In genomic region chrX:8067754-8068469, GRCh38 we compare ENCODE assay signal across 16 cellular contexts.
DNase-seq lines count a peak whose midpoint lies in the region; ATAC-seq, FAIRE-seq and TF ChIP-seq lines count a peak whose summit lies in the region.
"Had no signal": no experiment of that assay in that cellular context is flagged by ENCODE, and none has a peak within 500 bp of the region (broad histone marks: within the 10 kb centered on the region; RNA-seq: fewer than 3 reads in every experiment).

No MANE protein-coding gene starts in this region.

- H3K4me3 Mint-ChIP-seq in activated CD4-positive, alpha-beta T cell treated with anti-CD3 and anti-CD28 coated beads for 36 hours: no peak overlapping the region
- H3K4me3 Mint-ChIP-seq: CD8-positive, alpha-beta T cell; IgD-negative memory B cell; stimulated activated naive CD8-positive, alpha-beta T cell treated with anti-CD3 and anti-CD28 coated beads, Interleukin-15, Interleukin-2, amounts not matched to agents 100 ng/mL and 50 ng/mL, for 24 hours had no signal

- POLR2A ChIA-PET in activated CD4-positive, alpha-beta T cell treated with anti-CD3 and anti-CD28 coated beads for 36 hours (lab: Charles Lee): no interaction called here

- H3K4me2 ChIP-seq in mammary epithelial cell (ENCODE audit: insufficient read depth, low read depth, low read length): no peak overlapping the region

- ATAC-seq in pancreas (no peak), HG03280 (IDR thresholded peaks at IDR 0.05; ENCODE audit: unreplicated experiment) (no peak)
- ATAC-seq in activated CD4-positive, alpha-beta T cell treated with anti-CD3 and anti-CD28 coated beads for 36 hours: no peak
- ATAC-seq: CD8-positive, alpha-beta T cell had no signal

- H3K27me3 ChIP-seq in mammary epithelial cell (ENCODE audit: insufficient read depth, low read length) (no peaks in the 10 kb centered on the region), pancreas (no peaks in the 10 kb centered on the region), ascending aorta (no peaks in the 10 kb centered on the region)
- H3K27me3 ChIP-seq: ovary had no signal

- no peaks in the 10 kb centered on the region for H4K20me1 ChIP-seq in mammary epithelial cell (ENCODE audit: insufficient read depth, low read length)

- no peaks in the 10 kb centered on the region for H3K36me3 ChIP-seq in mammary epithelial cell (ENCODE audit: insufficient read depth, low read length)
- H3K36me3 ChIP-seq in pancreas: no peaks in the 10 kb centered on the region
- H3K36me3 ChIP-seq in ascending aorta: no peaks in the 10 kb centered on the region
- H3K36me3 ChIP-seq: ovary had no signal

- DNase-seq in NCI-H345 (lab: John Stamatoyannopoulos, UW) (peak; percentile 24), NCI-H345 treated with DMSO at 0.1 percent for 48 hours (lab: John Stamatoyannopoulos, UW; ENCODE audit: unreplicated experiment) (no peak), NCI-H1694 treated with DMSO at 0.1 percent for 48 hours (lab: John Stamatoyannopoulos, UW) (peak; percentile 7), mammary epithelial cell (peak; percentile 49), pancreas (no peak), ascending aorta (ENCODE audit: low spot score in 2 of 2) (no peak)
- DNase-seq in activated CD4-positive, alpha-beta T cell treated with anti-CD3 and anti-CD28 coated beads for 36 hours: no peak
- DNase-seq: ACHN; CD8-positive, alpha-beta T cell; islet precursor cell; NCI-H1105 treated with DMSO at 0.1 percent for 48 hours; ovary had no signal

- no peak overlapping the region for H3K9ac ChIP-seq in mammary epithelial cell (ENCODE audit: insufficient read depth, low read length)

- H3K9me3 ChIP-seq in mammary epithelial cell (replicated peaks; ENCODE audit: insufficient read depth, low read length) (peaks cover 7% of the 10 kb centered on the region), pancreas (no peaks in the 10 kb centered on the region), ascending aorta (no peaks in the 10 kb centered on the region)
- H3K9me3 ChIP-seq: ovary had no signal

- H3K27ac ChIP-seq in mammary epithelial cell (ENCODE audit: insufficient read depth, low read depth, low read length) (no peak overlapping the region), pancreas (no peak overlapping the region), ascending aorta (no peak overlapping the region)
- H3K27ac ChIP-seq: ovary, skin epidermis had no signal

- TF ChIP-seq CTCF in mammary epithelial cell (conservative IDR thresholded peaks at IDR 0.05 in 1 of 2, IDR thresholded peaks at IDR 0.05 in 1 of 2; ENCODE audit: extremely low read depth in 1 of 2, insufficient read depth in 1 of 2, low read depth in 1 of 2, low read length in 2 of 2) (no peak), pancreas (IDR thresholded peaks at IDR 0.05) (no peak), ascending aorta (IDR thresholded peaks at IDR 0.05) (no peak)

- intact Hi-C loops in mammary epithelial cell (cut with micrococcal nuclease): no loop called here
- intact Hi-C loops in pancreas (cut with DNase I): no loop called here
- intact Hi-C loops in ascending aorta (cut with DNase I): no loop called here
- intact Hi-C loops in activated CD4-positive, alpha-beta T cell treated with anti-CD3 and anti-CD28 coated beads for 36 hours (cut with DNase I, micrococcal nuclease): no loop called here

- H2AFZ ChIP-seq in mammary epithelial cell (ENCODE audit: low read depth, low read length): no peak overlapping the region

- no peak overlapping the region for H3K4me3 ChIP-seq in mammary epithelial cell (replicated peaks in 1 of 3; ENCODE audit: insufficient read depth in 1 of 3, low read depth in 2 of 3, low read length in 3 of 3)
- no peak overlapping the region for H3K4me3 ChIP-seq in pancreas
- no peak overlapping the region for H3K4me3 ChIP-seq in ascending aorta
- H3K4me3 ChIP-seq: ovary, skin epidermis had no signal

- H3K4me1 ChIP-seq in mammary epithelial cell (ENCODE audit: insufficient read depth, low read length) (no peaks in the 10 kb centered on the region), pancreas (no peaks in the 10 kb centered on the region), ascending aorta (no peaks in the 10 kb centered on the region)

- CTCF ChIA-PET in mammary epithelial cell (lab: Charles Lee; ENCODE audit: low non-redundant PET): no interaction called here
- CTCF ChIA-PET in activated CD4-positive, alpha-beta T cell treated with anti-CD3 and anti-CD28 coated beads for 36 hours (lab: Charles Lee): no interaction called here

- in situ Hi-C loops in mammary epithelial cell (cut with MboI; ENCODE audit: low sequenced_read_pairs in 2 of 2): no loop called here

- dilution Hi-C loops in mammary epithelial cell (cut with HindIII; ENCODE audit: low sequenced_read_pairs): no loop called here

- peak; percentile 59 for FAIRE-seq in pancreas (lab: Jason Lieb, UNC)

- no peaks in the 10 kb centered on the region for H3K27me3 Mint-ChIP-seq in activated CD4-positive, alpha-beta T cell treated with anti-CD3 and anti-CD28 coated beads for 36 hours
- H3K27me3 Mint-ChIP-seq: IgD-negative memory B cell; stimulated activated naive CD8-positive, alpha-beta T cell treated with anti-CD3 and anti-CD28 coated beads, Interleukin-15, Interleukin-2, amounts not matched to agents 100 ng/mL and 50 ng/mL, for 24 hours had no signal

- H3K36me3 Mint-ChIP-seq in activated CD4-positive, alpha-beta T cell treated with anti-CD3 and anti-CD28 coated beads for 36 hours (ENCODE audit: low read depth): no peaks in the 10 kb centered on the region
- H3K36me3 Mint-ChIP-seq: CD8-positive, alpha-beta T cell; IgD-negative memory B cell had no signal

- WGBS in mammary epithelial cell (ENCODE audit: low coverage, missing lambda C conversion rate): 69% methylated on average over 8 of the region's 8 CpGs
- 65 to 69% methylated on average over 8 of the region's 8 CpGs for WGBS in pancreas, 2 donors

- no TSS peak for BruUV-seq in mammary epithelial cell (replicated peaks; lab: Mats Ljungman, UMichigan)

- H3K27ac Mint-ChIP-seq in activated CD4-positive, alpha-beta T cell treated with anti-CD3 and anti-CD28 coated beads for 36 hours: no peak overlapping the region
- H3K27ac Mint-ChIP-seq: CD8-positive, alpha-beta T cell; IgD-negative memory B cell; stimulated activated naive CD8-positive, alpha-beta T cell treated with anti-CD3 and anti-CD28 coated beads, Interleukin-15, Interleukin-2, amounts not matched to agents 100 ng/mL and 50 ng/mL, for 24 hours had no signal

- no peaks in the 10 kb centered on the region for H3K4me1 Mint-ChIP-seq in activated CD4-positive, alpha-beta T cell treated with anti-CD3 and anti-CD28 coated beads for 36 hours
- H3K4me1 Mint-ChIP-seq: IgD-negative memory B cell had no signal

- H3K9me3 Mint-ChIP-seq in activated CD4-positive, alpha-beta T cell treated with anti-CD3 and anti-CD28 coated beads for 36 hours (ENCODE audit: low read depth): no peaks in the 10 kb centered on the region
- H3K9me3 Mint-ChIP-seq: CD8-positive, alpha-beta T cell; IgD-negative memory B cell; stimulated activated naive CD8-positive, alpha-beta T cell treated with anti-CD3 and anti-CD28 coated beads, Interleukin-15, Interleukin-2, amounts not matched to agents 100 ng/mL and 50 ng/mL, for 24 hours had no signal

- no peaks in the 10 kb centered on the region for H3K79me2 ChIP-seq in mammary epithelial cell (ENCODE audit: insufficient read depth, low read length)

Comparison
In these comparisons a context has a peak if more than half of its experiments do, and no peak if none do; other contexts are left out.
1. DNase-seq: peak in NCI-H345 (single experiment), NCI-H1694 treated with DMSO at 0.1 percent for 48 hours (single experiment) and mammary epithelial cell (single experiment); none in NCI-H345 treated with DMSO at 0.1 percent for 48 hours (single experiment), pancreas (0 of 6), ascending aorta (0 of 2) and activated CD4-positive, alpha-beta T cell treated with anti-CD3 and anti-CD28 coated beads for 36 hours (single experiment).